ENCODE assay signal across 12 cellular contexts in genomic region chrX:72130762-72131231, GRCh38. TPM values are rescaled to one million over a fixed set of nuclear protein-coding genes. Genes with fewer than 3 reads are reported as not detected.
DNase-seq lines count a peak whose midpoint lies in the region; ATAC-seq and TF ChIP-seq lines count a peak whose summit lies in the region.
"Had no signal": no experiment of that assay in that cellular context is flagged by ENCODE, and none has a peak within 500 bp of the region (broad histone marks: within the 10 kb centered on the region; RNA-seq: fewer than 3 reads in every experiment).

No MANE protein-coding gene starts in this region.

- no peak for TF ChIP-seq CTCF in AG09309 (IDR thresholded peaks at IDR 0.05; ENCODE audit: control insufficient read depth, insufficient read depth, low read depth, low read length, missing control alignments)
- TF ChIP-seq CTCF in foreskin fibroblast (IDR thresholded peaks at IDR 0.05; ENCODE audit: low read depth, low read length) = no peak
- no peak for TF ChIP-seq CTCF in parathyroid adenoma (IDR thresholded peaks at IDR 0.05)

- H3K9me3 Mint-ChIP-seq in activated T-cell treated with anti-CD3 and anti-CD28 coated beads, Interleukin-2, amount 50 U/mL, for 72 hours = no peaks in the 10 kb centered on the region
- H3K9me3 Mint-ChIP-seq: activated naive CD8-positive, alpha-beta T cell treated with anti-CD3 and anti-CD28 coated beads, Interleukin-2, amount 10 ng/mL, durations not matched to agents 7 days and 5 days had no signal

- DNase-seq in AG09309 (ENCODE audit: low read depth) = no peak
- DNase-seq in NT2/D1 (ENCODE audit: low read depth, low spot score) = no peak
- DNase-seq in foreskin fibroblast = no peak
- no peak for DNase-seq in NCI-H2171 (lab: John Stamatoyannopoulos, UW)
- DNase-seq in activated T-cell treated with anti-CD3 and anti-CD28 coated beads, Interleukin-2, amount 50 U/mL, for 72 hours = no peak
- DNase-seq: activated naive CD8-positive, alpha-beta T cell treated with anti-CD3 and anti-CD28 coated beads, Interleukin-2, amount 10 ng/mL, durations not matched to agents 7 days and 5 days; NK-92 treated with Interleukin-12 subunit alpha and Interleukin-12 subunit beta, amount 100 ng/mL, for 24 hours; WERI-Rb-1 had no signal

- H2AFZ ChIP-seq in parathyroid adenoma = peak overlapping the region; percentile 53

- H3K79me2 ChIP-seq in parathyroid adenoma = no peaks in the 10 kb centered on the region

- peaks cover 2% of the 10 kb centered on the region for H3K4me1 ChIP-seq in NT2/D1 (ENCODE audit: insufficient read depth, insufficient read length)
- peaks cover 10% of the 10 kb centered on the region for H3K4me1 ChIP-seq in parathyroid adenoma

- H3K27ac Mint-ChIP-seq in activated T-cell treated with anti-CD3 and anti-CD28 coated beads, Interleukin-2, amount 50 U/mL, for 72 hours = no peak overlapping the region
- H3K27ac Mint-ChIP-seq: activated naive CD8-positive, alpha-beta T cell treated with anti-CD3 and anti-CD28 coated beads, Interleukin-2, amount 10 ng/mL, durations not matched to agents 7 days and 5 days had no signal

- peak overlapping the region; percentile 35; the same call in 1 of the 2 replicates for H3K4me3 ChIP-seq in AG09309 (ENCODE audit: control insufficient read depth, low read depth, low read length)
- H3K4me3 ChIP-seq in NT2/D1 (ENCODE audit: insufficient read length, low read depth) = peak overlapping the region; percentile 55
- H3K4me3 ChIP-seq in foreskin fibroblast (ENCODE audit: low read depth in 1 of 2, low read length in 2 of 2) = peak overlapping the region; percentile 51 to 64
- peak overlapping the region; percentile 56 for H3K4me3 ChIP-seq in parathyroid adenoma (ENCODE audit: low read depth, low read length)
- H3K4me3 ChIP-seq: K562 had no signal

- H3K9me3 ChIP-seq in NT2/D1 (ENCODE audit: insufficient read depth, low read length) (no peaks in the 10 kb centered on the region), parathyroid adenoma (ENCODE audit: control insufficient read depth, low read length) (no peaks in the 10 kb centered on the region)

- H3K36me3 ChIP-seq in NT2/D1 (ENCODE audit: insufficient read depth, insufficient read length, low read length) = peaks cover 63% of the 10 kb centered on the region
- H3K36me3 ChIP-seq in parathyroid adenoma (ENCODE audit: control insufficient read depth, insufficient read depth, low read length) = no peaks in the 10 kb centered on the region

- no peak for ATAC-seq in activated T-cell treated with anti-CD3 and anti-CD28 coated beads, Interleukin-2, amount 50 U/mL, for 72 hours (replicated peaks in 1 of 2)
- ATAC-seq in GM21515 (IDR thresholded peaks at IDR 0.05; ENCODE audit: unreplicated experiment) (no peak), GM18861 (IDR thresholded peaks at IDR 0.05; ENCODE audit: unreplicated experiment) (no peak)

- peaks cover 83% of the 10 kb centered on the region for H3K27me3 Mint-ChIP-seq in activated T-cell treated with anti-CD3 and anti-CD28 coated beads, Interleukin-2, amount 50 U/mL, for 72 hours (ENCODE audit: low read depth)

- peak overlapping the region in 1 of 2 donors; percentile 22 for H3K4me3 Mint-ChIP-seq in activated T-cell treated with anti-CD3 and anti-CD28 coated beads, Interleukin-2, amount 50 U/mL, for 72 hours
- H3K4me3 Mint-ChIP-seq: activated naive CD8-positive, alpha-beta T cell treated with anti-CD3 and anti-CD28 coated beads, Interleukin-2, amount 10 ng/mL, durations not matched to agents 7 days and 5 days had no signal

- H3K27me3 ChIP-seq in NT2/D1 (ENCODE audit: insufficient read depth, insufficient read length) (peaks cover 30% of the 10 kb centered on the region), parathyroid adenoma (ENCODE audit: control insufficient read depth, insufficient read depth, low read length) (no peaks in the 10 kb centered on the region)

- H3K4me1 Mint-ChIP-seq in activated T-cell treated with anti-CD3 and anti-CD28 coated beads, Interleukin-2, amount 50 U/mL, for 72 hours (ENCODE audit: low read depth) = no peaks in the 10 kb centered on the region

- H3K9ac ChIP-seq in NT2/D1 (ENCODE audit: insufficient read length, low read depth) (peak overlapping the region; percentile 33), parathyroid adenoma (no peak overlapping the region)

- H3K27ac ChIP-seq in parathyroid adenoma = no peak overlapping the region
- H3K27ac ChIP-seq: WERI-Rb-1 had no signal

- peak overlapping the region; percentile 74 for H3K4me2 ChIP-seq in parathyroid adenoma (ENCODE audit: low read length)

- no peaks in the 10 kb centered on the region for H3K36me3 Mint-ChIP-seq in activated T-cell treated with anti-CD3 and anti-CD28 coated beads, Interleukin-2, amount 50 U/mL, for 72 hours (ENCODE audit: insufficient read depth in 2 of 2)
- H3K36me3 Mint-ChIP-seq: activated naive CD8-positive, alpha-beta T cell treated with anti-CD3 and anti-CD28 coated beads, Interleukin-2, amount 10 ng/mL, durations not matched to agents 7 days and 5 days had no signal

RNA-seq across cellular contexts. Expression of gene RTL5, which starts 0.9 kb away (rescaled TPM):
- under 1 TPM; 0.17 to 0.74 TPM for total RNA-seq in activated T-cell treated with anti-CD3 and anti-CD28 coated beads, Interleukin-2, amount 50 U/mL, for 72 hours
- total RNA-seq: K562 had no signal

RNA-seq across cellular contexts. Expression of gene PIN4, which starts 50.8 kb away (rescaled TPM):
- total RNA-seq in activated T-cell treated with anti-CD3 and anti-CD28 coated beads, Interleukin-2, amount 50 U/mL, for 72 hours = 1 to 10 TPM; 4.7 to 6.2 TPM
